ENCODE assay signal across 2 cellular contexts in genomic region chr2:238422940-238423339, GRCh38.
TF ChIP-seq lines count a peak whose summit lies in the region.

No MANE protein-coding gene starts in this region.

TF ChIP-seq in IMR-90, 13 proteins besides CTCF, POLR2A, EP300 and RAD21:
- TF ChIP-seq RCOR1 (IDR thresholded peaks at IDR 0.05; ENCODE audit: insufficient replicate concordance, low read length): no peak
- TF ChIP-seq CEBPB (IDR thresholded peaks at IDR 0.05; ENCODE audit: low read depth, low read length): no peak
- no peak for TF ChIP-seq MAFK (IDR thresholded peaks at IDR 0.05; ENCODE audit: low read depth, low read length)
- TF ChIP-seq MAZ (IDR thresholded peaks at IDR 0.05; ENCODE audit: borderline replicate concordance, low read depth, low read length): no peak
- TF ChIP-seq FOS (IDR thresholded peaks at IDR 0.05; ENCODE audit: low read depth, low read length): no peak
- no peak for TF ChIP-seq SMC3 (IDR thresholded peaks at IDR 0.05; ENCODE audit: low read depth, low read length)
- TF ChIP-seq NFE2L2 (IDR thresholded peaks at IDR 0.05; ENCODE audit: low read depth, low read length): no peak

TF ChIP-seq in K562, 482 proteins besides CTCF, POLR2A, EP300 and RAD21:
- TF ChIP-seq ARID3B (CRISPR knock-in tag; IDR thresholded peaks at IDR 0.05; ENCODE audit: borderline replicate concordance): no peak
- TF ChIP-seq ZNF592 (IDR thresholded peaks at IDR 0.05): peak; percentile 65
- TF ChIP-seq MGA (IDR thresholded peaks at IDR 0.05): peak; percentile 47
- TF ChIP-seq, protein P1, sequence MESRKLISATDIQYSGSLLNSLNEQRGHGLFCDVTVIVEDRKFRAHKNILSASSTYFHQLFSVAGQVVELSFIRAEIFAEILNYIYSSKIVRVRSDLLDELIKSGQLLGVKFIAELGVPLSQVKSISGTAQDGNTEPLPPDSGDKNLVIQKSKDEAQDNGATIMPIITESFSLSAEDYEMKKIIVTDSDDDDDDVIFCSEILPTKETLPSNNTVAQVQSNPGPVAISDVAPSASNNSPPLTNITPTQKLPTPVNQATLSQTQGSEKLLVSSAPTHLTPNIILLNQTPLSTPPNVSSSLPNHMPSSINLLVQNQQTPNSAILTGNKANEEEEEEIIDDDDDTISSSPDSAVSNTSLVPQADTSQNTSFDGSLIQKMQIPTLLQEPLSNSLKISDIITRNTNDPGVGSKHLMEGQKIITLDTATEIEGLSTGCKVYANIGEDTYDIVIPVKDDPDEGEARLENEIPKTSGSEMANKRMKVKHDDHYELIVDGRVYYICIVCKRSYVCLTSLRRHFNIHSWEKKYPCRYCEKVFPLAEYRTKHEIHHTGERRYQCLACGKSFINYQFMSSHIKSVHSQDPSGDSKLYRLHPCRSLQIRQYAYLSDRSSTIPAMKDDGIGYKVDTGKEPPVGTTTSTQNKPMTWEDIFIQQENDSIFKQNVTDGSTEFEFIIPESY (CRISPR knock-in tag; IDR thresholded peaks at IDR 0.05): no peak
- TF ChIP-seq SIN3A (IDR thresholded peaks at IDR 0.05; ENCODE audit: borderline replicate concordance in 2 of 2, control insufficient read depth in 1 of 2, low read depth in 2 of 2, low read length in 2 of 2): no peak
- no peak for TF ChIP-seq ZNF507 (tag; conservative IDR thresholded peaks at IDR 0.05)
- TF ChIP-seq POLR2G (IDR thresholded peaks at IDR 0.05; ENCODE audit: low read depth, low read length): peak; percentile 22; the same call in 1 of the 2 replicates
- no peak for TF ChIP-seq CCNT2 (IDR thresholded peaks at IDR 0.05; ENCODE audit: borderline replicate concordance, extremely low read depth, insufficient read length, low read depth, low read length)
- peak in 1 of 2 experiments; percentile 22 for TF ChIP-seq E2F6 (IDR thresholded peaks at IDR 0.05; ENCODE audit: borderline replicate concordance in 1 of 2, extremely low read depth in 1 of 2, insufficient read depth in 1 of 2, insufficient read length in 1 of 2, low read depth in 1 of 2, low read length in 1 of 2, poor library complexity in 1 of 2, severe bottlenecking in 1 of 2)
- TF ChIP-seq KHSRP (IDR thresholded peaks at IDR 0.05): no peak
- no peak for TF ChIP-seq ZKSCAN1 (IDR thresholded peaks at IDR 0.05; ENCODE audit: low read depth, low read length)
- 0 out of 2 replicates have a peak, but pooled peaks have one; percentile 9 for TF ChIP-seq L3MBTL2 (IDR thresholded peaks at IDR 0.05)
- TF ChIP-seq GABPB1 (CRISPR knock-in tag; IDR thresholded peaks at IDR 0.05): no peak
- TF ChIP-seq MTA3 (IDR thresholded peaks at IDR 0.05; ENCODE audit: borderline replicate concordance): no peak
- TF ChIP-seq SREBF2 (CRISPR knock-in tag; IDR thresholded peaks at IDR 0.05): no peak
